In the genomic region with DNA sequence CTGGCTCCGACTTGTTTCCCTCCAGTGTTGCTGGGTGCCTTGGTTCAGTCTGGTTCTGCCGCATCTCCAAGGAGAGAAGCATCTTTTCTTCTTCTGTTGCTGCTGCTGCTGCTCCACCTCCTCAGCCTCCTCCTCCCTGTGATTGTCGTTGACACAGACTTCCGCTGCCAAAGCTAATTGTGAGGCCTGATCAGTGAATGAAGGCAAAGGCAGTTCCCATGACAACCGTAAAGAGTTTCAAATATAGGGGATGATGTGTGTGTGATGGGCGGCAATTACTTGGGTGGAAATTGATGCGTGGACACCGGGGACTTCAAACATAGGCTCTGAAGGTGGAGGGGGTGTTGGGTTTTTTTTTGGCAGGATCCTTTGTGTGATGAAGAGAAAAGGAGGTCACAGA, we compare ENCODE assay signal across 15 cellular contexts. TPM values are rescaled to one million over a fixed set of nuclear protein-coding genes. Genes with fewer than 3 reads are reported as not detected.
DNase-seq lines count a peak whose midpoint lies in the region; ATAC-seq and TF ChIP-seq lines count a peak whose summit lies in the region.
"Had no signal": no experiment of that assay in that cellular context is flagged by ENCODE, and none has a peak within 500 bp of the region (broad histone marks: within the 10 kb centered on the region; RNA-seq: fewer than 3 reads in every experiment).

No MANE protein-coding gene starts in this region.

- peaks cover 87% of the 10 kb centered on the region for H3K4me1 Mint-ChIP-seq in activated T-cell treated with anti-CD3 and anti-CD28 coated beads, Interleukin-2, amount 50 U/mL, for 72 hours (ENCODE audit: low read depth)
- H3K4me1 Mint-ChIP-seq in glutamatergic neuron (ENCODE audit: low read depth, unreplicated experiment) = peaks cover 46% of the 10 kb centered on the region
- H3K4me1 Mint-ChIP-seq in type B pancreatic cell (ENCODE audit: unreplicated experiment) = peaks cover 62% of the 10 kb centered on the region

- ATAC-seq in activated T-cell treated with anti-CD3 and anti-CD28 coated beads, Interleukin-2, amount 50 U/mL, for 72 hours (replicated peaks in 1 of 2) = no peak
- ATAC-seq in HG02973 (IDR thresholded peaks at IDR 0.05; ENCODE audit: unreplicated experiment) = no peak
- ATAC-seq: activated CD8-positive, alpha-beta memory T cell treated with anti-CD3 and anti-CD28 coated beads, Interleukin-2, amount 10 ng/mL, durations not matched to agents 7 days and 5 days; HCT116 had no signal

- no peaks in the 10 kb centered on the region for H3K9me3 Mint-ChIP-seq in activated T-cell treated with anti-CD3 and anti-CD28 coated beads, Interleukin-2, amount 50 U/mL, for 72 hours
- peaks cover 26% of the 10 kb centered on the region for H3K9me3 Mint-ChIP-seq in glutamatergic neuron (ENCODE audit: unreplicated experiment)
- H3K9me3 Mint-ChIP-seq in type B pancreatic cell = no peaks in the 10 kb centered on the region
- H3K9me3 Mint-ChIP-seq: mesothelial cell of epicardium had no signal

- no peaks in the 10 kb centered on the region for H3K27me3 Mint-ChIP-seq in activated T-cell treated with anti-CD3 and anti-CD28 coated beads, Interleukin-2, amount 50 U/mL, for 72 hours (ENCODE audit: low read depth)
- H3K27me3 Mint-ChIP-seq in glutamatergic neuron (ENCODE audit: unreplicated experiment) (peaks cover 18% of the 10 kb centered on the region), type B pancreatic cell (no peaks in the 10 kb centered on the region)

- TF ChIP-seq CTCF in glutamatergic neuron (IDR thresholded peaks at IDR 0.05; ENCODE audit: partially characterized antibody, unreplicated experiment) (no peak), type B pancreatic cell (conservative IDR thresholded peaks at IDR 0.05) (no peak)

- H3K36me3 Mint-ChIP-seq in activated T-cell treated with anti-CD3 and anti-CD28 coated beads, Interleukin-2, amount 50 U/mL, for 72 hours (ENCODE audit: insufficient read depth in 2 of 2) = no peaks in the 10 kb centered on the region
- no peaks in the 10 kb centered on the region for H3K36me3 Mint-ChIP-seq in glutamatergic neuron (ENCODE audit: unreplicated experiment)
- H3K36me3 Mint-ChIP-seq in type B pancreatic cell = peaks cover 11% of the 10 kb centered on the region
- H3K36me3 Mint-ChIP-seq: mesothelial cell of epicardium had no signal

- peak; percentile 34 for DNase-seq in stimulated activated CD4-positive, alpha-beta T cell treated with anti-CD3 and anti-CD28 coated beads, Interleukin-4, amount 100 ng/mL, for 24 hours
- DNase-seq in stimulated activated CD4-positive, alpha-beta T cell treated with anti-CD3 and anti-CD28 coated beads, Interleukin-2, amount 100 ng/mL, for 24 hours = no peak
- DNase-seq in activated T-cell treated with anti-CD3 and anti-CD28 coated beads, Interleukin-2, amount 50 U/mL, for 72 hours = no peak
- DNase-seq in glutamatergic neuron = no peak
- DNase-seq in type B pancreatic cell (ENCODE audit: extremely low spot score, unreplicated experiment) = no peak
- no peak for DNase-seq in AG20443 (ENCODE audit: low spot score)
- no peak for DNase-seq in DMS153 treated with DMSO at 0.1 percent for 48 hours (lab: John Stamatoyannopoulos, UW; ENCODE audit: unreplicated experiment)
- DNase-seq: activated CD8-positive, alpha-beta memory T cell treated with anti-CD3 and anti-CD28 coated beads, Interleukin-2, amount 10 ng/mL, durations not matched to agents 7 days and 5 days; effector CD8-positive, alpha-beta T cell; foreskin melanocyte; MM.1S; NCI-H69 had no signal

- peak overlapping the region; percentile 18 to 57 for H3K4me3 Mint-ChIP-seq in activated T-cell treated with anti-CD3 and anti-CD28 coated beads, Interleukin-2, amount 50 U/mL, for 72 hours
- peak overlapping the region; percentile 44 for H3K4me3 Mint-ChIP-seq in glutamatergic neuron (ENCODE audit: unreplicated experiment)
- H3K4me3 Mint-ChIP-seq in type B pancreatic cell = peak overlapping the region; percentile 26
- H3K4me3 Mint-ChIP-seq: activated CD8-positive, alpha-beta memory T cell treated with anti-CD3 and anti-CD28 coated beads, Interleukin-2, amount 10 ng/mL, durations not matched to agents 7 days and 5 days; mesothelial cell of epicardium had no signal

- peak overlapping the region; percentile 16 for H3K27ac Mint-ChIP-seq in activated T-cell treated with anti-CD3 and anti-CD28 coated beads, Interleukin-2, amount 50 U/mL, for 72 hours
- H3K27ac Mint-ChIP-seq in glutamatergic neuron (ENCODE audit: unreplicated experiment) (peak overlapping the region; percentile 30), type B pancreatic cell (peak overlapping the region; percentile 84)
- H3K27ac Mint-ChIP-seq: activated CD8-positive, alpha-beta memory T cell treated with anti-CD3 and anti-CD28 coated beads, Interleukin-2, amount 10 ng/mL, durations not matched to agents 7 days and 5 days; mesothelial cell of epicardium had no signal

RNA-seq across cellular contexts. Expression of a gene that starts 13.7 kb away (rescaled TPM):
- total RNA-seq in activated T-cell treated with anti-CD3 and anti-CD28 coated beads, Interleukin-2, amount 50 U/mL, for 72 hours = 10 to 100 TPM; 18.6 to 19.7 TPM
- total RNA-seq in glutamatergic neuron (ENCODE audit: unreplicated experiment) (92.4 TPM), type B pancreatic cell (ENCODE audit: low replicate concordance) (34.6 and 71.5 TPM in 2 replicates)

Comparison
In these comparisons a context has a peak if more than half of its experiments do, and no peak if none do; other contexts are left out.
1. H3K27ac Mint-ChIP-seq: peak in every context shown above with its lines; median percentile 84 in type B pancreatic cell; 30 in glutamatergic neuron; 16 in activated T-cell treated with anti-CD3 and anti-CD28 coated beads, Interleukin-2, amount 50 U/mL, for 72 hours.